Comparison of ENCODE assay signal across 35 cellular contexts in the genomic region with DNA sequence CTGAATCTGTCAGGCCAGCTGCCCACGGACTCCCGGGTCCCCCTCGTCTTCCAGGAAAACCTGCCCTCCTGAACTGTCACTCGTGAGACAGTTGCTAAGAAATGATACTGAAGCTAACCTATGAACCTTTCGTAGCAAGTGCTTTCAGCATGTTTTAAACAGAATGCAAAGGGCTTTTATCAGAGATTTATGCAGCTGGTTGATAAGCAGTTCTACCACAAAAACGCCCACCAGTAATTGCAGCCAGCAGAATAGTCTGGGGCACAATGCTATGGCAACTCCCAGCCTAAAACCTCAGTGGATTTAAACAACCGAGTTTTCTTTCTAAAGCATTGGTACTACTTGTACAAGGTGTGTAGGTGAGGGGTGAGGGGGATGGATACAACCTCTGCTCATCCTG.
"Had no signal": no experiment of that assay in that cellular context is flagged by ENCODE, and none has a peak within 500 bp of the region (broad histone marks: within the 10 kb centered on the region; RNA-seq: fewer than 3 reads in every experiment).

No MANE protein-coding gene starts in this region.

- H3K27ac ChIP-seq: KMS-11 had no signal

- H3K36me3 ChIP-seq: MG63 had no signal

- H3K4me2 ChIP-seq: KMS-11 had no signal

- DNase-seq: Karpas-422, Kasumi-1, KG1, MG63, MM.1S, MV-4-11, NCI-H1048, NCI-H1092, NCI-H1092 treated with DMSO at 0.1 percent for 48 hours, NCI-H1105, NCI-H1105 treated with DMSO at 0.1 percent for 48 hours, NCI-H1417, NCI-H1417 treated with DMSO at 0.1 percent for 48 hours, NCI-H1436, NCI-H1436 treated with DMSO at 0.1 percent for 48 hours, NCI-H146, NCI-H1694, NCI-H1694 treated with DMSO at 0.1 percent for 48 hours, NCI-H187, NCI-H187 treated with DMSO at 0.1 percent for 48 hours, NCI-H1930, NCI-H2029, NCI-H2029 treated with DMSO at 0.1 percent for 48 hours, NCI-H2081, NCI-H2081 treated with DMSO at 0.1 percent for 48 hours, NCI-H2107, NCI-H2171, NCI-H2171 treated with DMSO at 0.1 percent for 48 hours, NCI-H2227 treated with DMSO at 0.1 percent for 48 hours, NCI-H226, NCI-H345, NCI-H446, NCI-H446 treated with DMSO at 0.1 percent for 48 hours, NCI-H510A had no signal

- H3K9me3 ChIP-seq: MG63 had no signal

- H3K4me3 ChIP-seq: MG63 had no signal

- H3K9ac ChIP-seq: KMS-11 had no signal
